8 cellular contexts compared by ENCODE assay signal in genomic region chr10:47743611-47744560, GRCh38. TPM values are rescaled to one million over a fixed set of nuclear protein-coding genes. Genes with fewer than 3 reads are reported as not detected.
A peak's percentile ranks its signal among the peaks of the same experiment; 100 is the strongest.
DNase-seq lines count a peak whose midpoint lies in the region; ATAC-seq and TF ChIP-seq lines count a peak whose summit lies in the region.
"Not testable (repeated sequence)": the region's sequence is repeated elsewhere in the genome, so short reads cannot be mapped to it uniquely, and the experiment has no call there.

No MANE protein-coding gene starts in this region.

- peak overlapping the region; percentile 75 for H3K4me3 Mint-ChIP-seq in type B pancreatic cell

- H3K9me3 ChIP-seq in hepatocyte (ENCODE audit: low read depth); osteoblast (ENCODE audit: low read depth, low read length): not testable (repeated sequence)

- H3K27ac Mint-ChIP-seq in type B pancreatic cell, result not testable (repeated sequence)

- ATAC-seq in GM18498 (IDR thresholded peaks at IDR 0.05; ENCODE audit: unreplicated experiment) (peak; percentile 82), HG03521 (IDR thresholded peaks at IDR 0.05; ENCODE audit: unreplicated experiment) (peak; percentile 72)

- not testable (repeated sequence) for H3K9me2 ChIP-seq in hepatocyte (replicated peaks; ENCODE audit: insufficient read depth)

- H4K20me1 ChIP-seq in hepatocyte (ENCODE audit: insufficient read depth, poor library complexity, severe bottlenecking); osteoblast (ENCODE audit: insufficient read depth, low read length): not testable (repeated sequence)

- peak overlapping the region; percentile 38 for H3K4me3 ChIP-seq in H7 (ENCODE audit: insufficient read depth, low read depth, low read length)
- peak overlapping the region; percentile 25 to 47 for H3K4me3 ChIP-seq in cardiac fibroblast (replicated peaks in 1 of 2; ENCODE audit: low read depth in 2 of 2, low read length in 2 of 2)
- H3K4me3 ChIP-seq in hepatocyte, result not testable (repeated sequence)
- peak overlapping the region; percentile 61 for H3K4me3 ChIP-seq in osteoblast (ENCODE audit: insufficient read depth, low read length)

- not testable (repeated sequence) for H3K79me2 ChIP-seq in hepatocyte; osteoblast (ENCODE audit: insufficient read depth, low read length)

- not testable (repeated sequence) for H3K27me3 ChIP-seq in H7 (ENCODE audit: control insufficient read depth, insufficient read depth, low read length); hepatocyte; osteoblast (ENCODE audit: insufficient read depth, low read length)

- peak overlapping the region; percentile 80 for H3K4me2 ChIP-seq in hepatocyte
- peak overlapping the region; percentile 61 for H3K4me2 ChIP-seq in osteoblast (ENCODE audit: insufficient read depth, low read length)

- DNase-seq in H7, result peak; percentile 1
- peak; percentile 40 to 47 for DNase-seq in activated CD4-positive, alpha-beta T cell treated with anti-CD3 and anti-CD28 coated beads, Interleukin-2, amount 50 U/mL, for 48 hours
- DNase-seq in cardiac fibroblast (ENCODE audit: low read depth in 2 of 2), result peak; percentile 11 to 29
- peak; percentile 5 for DNase-seq in hepatocyte (ENCODE audit: low spot score)
- not testable (repeated sequence) for DNase-seq in osteoblast (ENCODE audit: insufficient read length, low spot score, missing footprints); type B pancreatic cell (ENCODE audit: extremely low spot score, unreplicated experiment)

- H3K27ac ChIP-seq in hepatocyte; osteoblast (ENCODE audit: low read depth, low read length): not testable (repeated sequence)

- WGBS in hepatocyte (ENCODE audit: low lambda C conversion rate, missing lambda C conversion rate), result 4% methylated on average over 20 of the region's 48 CpGs

- TF ChIP-seq CTCF in cardiac fibroblast (IDR thresholded peaks at IDR 0.05; ENCODE audit: low read depth, low read length); osteoblast (IDR thresholded peaks at IDR 0.05; ENCODE audit: extremely low read depth, low read depth, low read length); type B pancreatic cell (conservative IDR thresholded peaks at IDR 0.05): not testable (repeated sequence)
- peak; percentile 8 for TF ChIP-seq CTCF in hepatocyte (IDR thresholded peaks at IDR 0.05; ENCODE audit: poor library complexity)

- not testable (repeated sequence) for H3K9me3 Mint-ChIP-seq in type B pancreatic cell

- H3K4me1 ChIP-seq in hepatocyte (ENCODE audit: insufficient read depth); osteoblast (ENCODE audit: insufficient read depth, low read length): not testable (repeated sequence)

- not testable (repeated sequence) for H3K4me1 Mint-ChIP-seq in type B pancreatic cell (ENCODE audit: unreplicated experiment)

- not testable (repeated sequence) for H3K27me3 Mint-ChIP-seq in type B pancreatic cell

- not testable (repeated sequence) for H3K36me3 ChIP-seq in H7 (replicated peaks; ENCODE audit: control insufficient read depth, insufficient read depth, low read length); hepatocyte (replicated peaks; ENCODE audit: insufficient read depth, low read depth); osteoblast (ENCODE audit: insufficient read depth, low read length)

- H2AFZ ChIP-seq in hepatocyte, result peak overlapping the region; percentile 74
- not testable (repeated sequence) for H2AFZ ChIP-seq in osteoblast (ENCODE audit: low read length)

- not testable (repeated sequence) for H3K36me3 Mint-ChIP-seq in type B pancreatic cell

RNA-seq across cellular contexts. Expression of gene SYT15B, which starts 19.5 kb away (rescaled TPM):
- total RNA-seq in H7 (2014; rRNA removed; shearing (Covaris generic)), result 0.78 TPM in 1 of 2 replicates, not detected in the other
- total RNA-seq in hepatocyte (not detected in 2 replicates), osteoblast (under 0.01 and 0.36 TPM in 2 replicates), type B pancreatic cell (ENCODE audit: low replicate concordance) (0.24 and 0.58 TPM in 2 replicates)
- 0.65 and 0.69 TPM in 2 replicates for polyA plus RNA-seq in hepatocyte
